1 cellular context compared by ENCODE assay signal in the genomic region with DNA sequence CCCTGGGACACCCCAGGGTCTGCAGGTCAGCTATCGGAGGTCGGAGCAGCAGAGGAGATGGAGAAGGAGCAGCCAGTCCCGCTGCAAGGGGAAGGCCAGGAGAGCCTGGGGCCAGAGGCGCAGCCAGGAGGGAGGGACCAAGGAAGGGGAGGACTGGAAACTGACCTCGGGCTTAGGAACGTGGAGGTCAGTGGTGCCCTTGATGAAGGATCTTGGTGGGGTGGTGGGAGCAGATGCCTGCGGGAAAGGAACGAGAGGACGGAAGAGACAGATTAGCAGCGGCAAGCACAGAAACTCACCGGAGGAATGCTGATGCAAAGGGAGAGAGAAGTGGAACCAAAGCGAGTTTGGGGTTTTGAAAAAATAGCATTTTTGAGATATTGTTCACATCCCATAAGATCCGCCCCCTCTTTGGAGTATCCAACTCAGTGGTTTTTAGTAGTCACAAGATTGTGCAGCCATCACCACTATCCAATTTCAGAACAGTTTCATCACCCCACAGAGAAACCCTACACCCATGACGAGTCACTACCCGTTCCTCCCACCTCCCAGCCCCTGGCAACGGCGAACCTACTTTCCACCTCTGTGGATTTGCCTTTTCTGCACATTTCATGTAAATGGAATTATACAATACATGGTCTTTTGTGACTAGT.
A peak's percentile ranks its signal among the peaks of the same experiment; 100 is the strongest.
TF ChIP-seq lines count a peak whose summit lies in the region.

No MANE protein-coding gene starts in this region.

TF ChIP-seq in K562, 482 proteins besides CTCF, POLR2A, EP300 and RAD21 (continued from another document and continues in another):
- TF ChIP-seq, protein P1, sequence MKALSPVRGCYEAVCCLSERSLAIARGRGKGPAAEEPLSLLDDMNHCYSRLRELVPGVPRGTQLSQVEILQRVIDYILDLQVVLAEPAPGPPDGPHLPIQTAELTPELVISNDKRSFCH (CRISPR knock-in tag; IDR thresholded peaks at IDR 0.05), result no peak
- TF ChIP-seq, protein P1 (tag; IDR thresholded peaks at IDR 0.05), result 0 out of 2 replicates have a peak, but pooled peaks have one; percentile 29
- TF ChIP-seq HMGN3 (IDR thresholded peaks at IDR 0.05; ENCODE audit: borderline replicate concordance, extremely low read depth, insufficient read length, low read depth, low read length), result peak; percentile 35
- peak; percentile 90 for TF ChIP-seq ESRRA (IDR thresholded peaks at IDR 0.05; ENCODE audit: borderline replicate concordance, low read depth)
- no peak for TF ChIP-seq EWSR1 (IDR thresholded peaks at IDR 0.05; ENCODE audit: borderline replicate concordance, low read depth, partially characterized antibody)
- TF ChIP-seq, protein P2, sequence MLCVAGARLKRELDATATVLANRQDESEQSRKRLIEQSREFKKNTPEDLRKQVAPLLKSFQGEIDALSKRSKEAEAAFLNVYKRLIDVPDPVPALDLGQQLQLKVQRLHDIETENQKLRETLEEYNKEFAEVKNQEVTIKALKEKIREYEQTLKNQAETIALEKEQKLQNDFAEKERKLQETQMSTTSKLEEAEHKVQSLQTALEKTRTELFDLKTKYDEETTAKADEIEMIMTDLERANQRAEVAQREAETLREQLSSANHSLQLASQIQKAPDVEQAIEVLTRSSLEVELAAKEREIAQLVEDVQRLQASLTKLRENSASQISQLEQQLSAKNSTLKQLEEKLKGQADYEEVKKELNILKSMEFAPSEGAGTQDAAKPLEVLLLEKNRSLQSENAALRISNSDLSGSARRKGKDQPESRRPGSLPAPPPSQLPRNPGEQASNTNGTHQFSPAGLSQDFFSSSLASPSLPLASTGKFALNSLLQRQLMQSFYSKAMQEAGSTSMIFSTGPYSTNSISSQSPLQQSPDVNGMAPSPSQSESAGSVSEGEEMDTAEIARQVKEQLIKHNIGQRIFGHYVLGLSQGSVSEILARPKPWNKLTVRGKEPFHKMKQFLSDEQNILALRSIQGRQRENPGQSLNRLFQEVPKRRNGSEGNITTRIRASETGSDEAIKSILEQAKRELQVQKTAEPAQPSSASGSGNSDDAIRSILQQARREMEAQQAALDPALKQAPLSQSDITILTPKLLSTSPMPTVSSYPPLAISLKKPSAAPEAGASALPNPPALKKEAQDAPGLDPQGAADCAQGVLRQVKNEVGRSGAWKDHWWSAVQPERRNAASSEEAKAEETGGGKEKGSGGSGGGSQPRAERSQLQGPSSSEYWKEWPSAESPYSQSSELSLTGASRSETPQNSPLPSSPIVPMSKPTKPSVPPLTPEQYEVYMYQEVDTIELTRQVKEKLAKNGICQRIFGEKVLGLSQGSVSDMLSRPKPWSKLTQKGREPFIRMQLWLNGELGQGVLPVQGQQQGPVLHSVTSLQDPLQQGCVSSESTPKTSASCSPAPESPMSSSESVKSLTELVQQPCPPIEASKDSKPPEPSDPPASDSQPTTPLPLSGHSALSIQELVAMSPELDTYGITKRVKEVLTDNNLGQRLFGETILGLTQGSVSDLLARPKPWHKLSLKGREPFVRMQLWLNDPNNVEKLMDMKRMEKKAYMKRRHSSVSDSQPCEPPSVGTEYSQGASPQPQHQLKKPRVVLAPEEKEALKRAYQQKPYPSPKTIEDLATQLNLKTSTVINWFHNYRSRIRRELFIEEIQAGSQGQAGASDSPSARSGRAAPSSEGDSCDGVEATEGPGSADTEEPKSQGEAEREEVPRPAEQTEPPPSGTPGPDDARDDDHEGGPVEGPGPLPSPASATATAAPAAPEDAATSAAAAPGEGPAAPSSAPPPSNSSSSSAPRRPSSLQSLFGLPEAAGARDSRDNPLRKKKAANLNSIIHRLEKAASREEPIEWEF (CRISPR knock-in tag; IDR thresholded peaks at IDR 0.05), result no peak
- TF ChIP-seq RERE (CRISPR knock-in tag; IDR thresholded peaks at IDR 0.05; ENCODE audit: borderline replicate concordance), result no peak
- TF ChIP-seq HBP1 (CRISPR knock-in tag; IDR thresholded peaks at IDR 0.05), result peak; percentile 33; the same call in 1 of the 2 replicates
- TF ChIP-seq, protein P3, sequence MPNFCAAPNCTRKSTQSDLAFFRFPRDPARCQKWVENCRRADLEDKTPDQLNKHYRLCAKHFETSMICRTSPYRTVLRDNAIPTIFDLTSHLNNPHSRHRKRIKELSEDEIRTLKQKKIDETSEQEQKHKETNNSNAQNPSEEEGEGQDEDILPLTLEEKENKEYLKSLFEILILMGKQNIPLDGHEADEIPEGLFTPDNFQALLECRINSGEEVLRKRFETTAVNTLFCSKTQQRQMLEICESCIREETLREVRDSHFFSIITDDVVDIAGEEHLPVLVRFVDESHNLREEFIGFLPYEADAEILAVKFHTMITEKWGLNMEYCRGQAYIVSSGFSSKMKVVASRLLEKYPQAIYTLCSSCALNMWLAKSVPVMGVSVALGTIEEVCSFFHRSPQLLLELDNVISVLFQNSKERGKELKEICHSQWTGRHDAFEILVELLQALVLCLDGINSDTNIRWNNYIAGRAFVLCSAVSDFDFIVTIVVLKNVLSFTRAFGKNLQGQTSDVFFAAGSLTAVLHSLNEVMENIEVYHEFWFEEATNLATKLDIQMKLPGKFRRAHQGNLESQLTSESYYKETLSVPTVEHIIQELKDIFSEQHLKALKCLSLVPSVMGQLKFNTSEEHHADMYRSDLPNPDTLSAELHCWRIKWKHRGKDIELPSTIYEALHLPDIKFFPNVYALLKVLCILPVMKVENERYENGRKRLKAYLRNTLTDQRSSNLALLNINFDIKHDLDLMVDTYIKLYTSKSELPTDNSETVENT (CRISPR knock-in tag; IDR thresholded peaks at IDR 0.05), result no peak
- peak; percentile 91 for TF ChIP-seq JUND (IDR thresholded peaks at IDR 0.05; ENCODE audit: borderline replicate concordance, low read depth, low read length)
- TF ChIP-seq JUND (tag; IDR thresholded peaks at IDR 0.05; ENCODE audit: borderline replicate concordance, low read depth, low read length), result peak; percentile 12; the same call in 1 of the 3 replicates
- TF ChIP-seq ETV5 (CRISPR knock-in tag; IDR thresholded peaks at IDR 0.05; ENCODE audit: low read depth), result no peak
- TF ChIP-seq ATF1 (CRISPR knock-in tag; IDR thresholded peaks at IDR 0.05), result no peak
- peak; percentile 75 for TF ChIP-seq ATF1 (tag; IDR thresholded peaks at IDR 0.05)
- TF ChIP-seq TBL1XR1 (IDR thresholded peaks at IDR 0.05; ENCODE audit: low read length in 2 of 2), result 0 out of 4 replicates have a peak, but pooled peaks of 1 of the 2 experiments have one; percentile 33
- peak; percentile 60 for TF ChIP-seq L3MBTL2 (IDR thresholded peaks at IDR 0.05)
- peak; percentile 87 for TF ChIP-seq BRD9 (IDR thresholded peaks at IDR 0.05; ENCODE audit: low read depth, partially characterized antibody)
- TF ChIP-seq NFATC3 (IDR thresholded peaks at IDR 0.05), result no peak
- 0 out of 2 replicates have a peak, but pooled peaks have one; percentile 11 for TF ChIP-seq ZNF79 (CRISPR knock-in tag; IDR thresholded peaks at IDR 0.05; ENCODE audit: low read depth)
- peak; percentile 60 for TF ChIP-seq NFE2 (IDR thresholded peaks at IDR 0.05; ENCODE audit: low read depth)
- TF ChIP-seq HDAC2 (IDR thresholded peaks at IDR 0.05), result no peak
- no peak for TF ChIP-seq ZC3H8 (IDR thresholded peaks at IDR 0.05)
- peak; percentile 67; the same call in 1 of the 2 replicates for TF ChIP-seq KLF1 (tag; IDR thresholded peaks at IDR 0.05)
- TF ChIP-seq PRMT5 (CRISPR knock-in tag; IDR thresholded peaks at IDR 0.05), result no peak
- no peak for TF ChIP-seq HNRNPL (IDR thresholded peaks at IDR 0.05; ENCODE audit: low read depth, low read length)
- TF ChIP-seq, protein P4, sequence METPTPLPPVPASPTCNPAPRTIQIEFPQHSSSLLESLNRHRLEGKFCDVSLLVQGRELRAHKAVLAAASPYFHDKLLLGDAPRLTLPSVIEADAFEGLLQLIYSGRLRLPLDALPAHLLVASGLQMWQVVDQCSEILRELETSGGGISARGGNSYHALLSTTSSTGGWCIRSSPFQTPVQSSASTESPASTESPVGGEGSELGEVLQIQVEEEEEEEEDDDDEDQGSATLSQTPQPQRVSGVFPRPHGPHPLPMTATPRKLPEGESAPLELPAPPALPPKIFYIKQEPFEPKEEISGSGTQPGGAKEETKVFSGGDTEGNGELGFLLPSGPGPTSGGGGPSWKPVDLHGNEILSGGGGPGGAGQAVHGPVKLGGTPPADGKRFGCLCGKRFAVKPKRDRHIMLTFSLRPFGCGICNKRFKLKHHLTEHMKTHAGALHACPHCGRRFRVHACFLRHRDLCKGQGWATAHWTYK (CRISPR knock-in tag; IDR thresholded peaks at IDR 0.05), result peak; percentile 28; the same call in 1 of the 2 replicates
- TF ChIP-seq, protein P5, sequence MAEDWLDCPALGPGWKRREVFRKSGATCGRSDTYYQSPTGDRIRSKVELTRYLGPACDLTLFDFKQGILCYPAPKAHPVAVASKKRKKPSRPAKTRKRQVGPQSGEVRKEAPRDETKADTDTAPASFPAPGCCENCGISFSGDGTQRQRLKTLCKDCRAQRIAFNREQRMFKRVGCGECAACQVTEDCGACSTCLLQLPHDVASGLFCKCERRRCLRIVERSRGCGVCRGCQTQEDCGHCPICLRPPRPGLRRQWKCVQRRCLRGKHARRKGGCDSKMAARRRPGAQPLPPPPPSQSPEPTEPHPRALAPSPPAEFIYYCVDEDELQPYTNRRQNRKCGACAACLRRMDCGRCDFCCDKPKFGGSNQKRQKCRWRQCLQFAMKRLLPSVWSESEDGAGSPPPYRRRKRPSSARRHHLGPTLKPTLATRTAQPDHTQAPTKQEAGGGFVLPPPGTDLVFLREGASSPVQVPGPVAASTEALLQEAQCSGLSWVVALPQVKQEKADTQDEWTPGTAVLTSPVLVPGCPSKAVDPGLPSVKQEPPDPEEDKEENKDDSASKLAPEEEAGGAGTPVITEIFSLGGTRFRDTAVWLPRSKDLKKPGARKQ (CRISPR knock-in tag; IDR thresholded peaks at IDR 0.05), result no peak
- 0 out of 2 replicates have a peak, but pooled peaks have one; percentile 38 for TF ChIP-seq HES1 (IDR thresholded peaks at IDR 0.05; ENCODE audit: low read depth)
- TF ChIP-seq MAX (CRISPR knock-in tag; IDR thresholded peaks at IDR 0.05), result no peak
- TF ChIP-seq, protein P6, sequence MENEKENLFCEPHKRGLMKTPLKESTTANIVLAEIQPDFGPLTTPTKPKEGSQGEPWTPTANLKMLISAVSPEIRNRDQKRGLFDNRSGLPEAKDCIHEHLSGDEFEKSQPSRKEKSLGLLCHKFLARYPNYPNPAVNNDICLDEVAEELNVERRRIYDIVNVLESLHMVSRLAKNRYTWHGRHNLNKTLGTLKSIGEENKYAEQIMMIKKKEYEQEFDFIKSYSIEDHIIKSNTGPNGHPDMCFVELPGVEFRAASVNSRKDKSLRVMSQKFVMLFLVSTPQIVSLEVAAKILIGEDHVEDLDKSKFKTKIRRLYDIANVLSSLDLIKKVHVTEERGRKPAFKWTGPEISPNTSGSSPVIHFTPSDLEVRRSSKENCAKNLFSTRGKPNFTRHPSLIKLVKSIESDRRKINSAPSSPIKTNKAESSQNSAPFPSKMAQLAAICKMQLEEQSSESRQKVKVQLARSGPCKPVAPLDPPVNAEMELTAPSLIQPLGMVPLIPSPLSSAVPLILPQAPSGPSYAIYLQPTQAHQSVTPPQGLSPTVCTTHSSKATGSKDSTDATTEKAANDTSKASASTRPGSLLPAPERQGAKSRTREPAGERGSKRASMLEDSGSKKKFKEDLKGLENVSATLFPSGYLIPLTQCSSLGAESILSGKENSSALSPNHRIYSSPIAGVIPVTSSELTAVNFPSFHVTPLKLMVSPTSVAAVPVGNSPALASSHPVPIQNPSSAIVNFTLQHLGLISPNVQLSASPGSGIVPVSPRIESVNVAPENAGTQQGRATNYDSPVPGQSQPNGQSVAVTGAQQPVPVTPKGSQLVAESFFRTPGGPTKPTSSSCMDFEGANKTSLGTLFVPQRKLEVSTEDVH (IDR thresholded peaks at IDR 0.05; ENCODE audit: low read depth, partially characterized antibody), result no peak
